Comparison of ENCODE assay signal across 1 cellular context in the genomic region with DNA sequence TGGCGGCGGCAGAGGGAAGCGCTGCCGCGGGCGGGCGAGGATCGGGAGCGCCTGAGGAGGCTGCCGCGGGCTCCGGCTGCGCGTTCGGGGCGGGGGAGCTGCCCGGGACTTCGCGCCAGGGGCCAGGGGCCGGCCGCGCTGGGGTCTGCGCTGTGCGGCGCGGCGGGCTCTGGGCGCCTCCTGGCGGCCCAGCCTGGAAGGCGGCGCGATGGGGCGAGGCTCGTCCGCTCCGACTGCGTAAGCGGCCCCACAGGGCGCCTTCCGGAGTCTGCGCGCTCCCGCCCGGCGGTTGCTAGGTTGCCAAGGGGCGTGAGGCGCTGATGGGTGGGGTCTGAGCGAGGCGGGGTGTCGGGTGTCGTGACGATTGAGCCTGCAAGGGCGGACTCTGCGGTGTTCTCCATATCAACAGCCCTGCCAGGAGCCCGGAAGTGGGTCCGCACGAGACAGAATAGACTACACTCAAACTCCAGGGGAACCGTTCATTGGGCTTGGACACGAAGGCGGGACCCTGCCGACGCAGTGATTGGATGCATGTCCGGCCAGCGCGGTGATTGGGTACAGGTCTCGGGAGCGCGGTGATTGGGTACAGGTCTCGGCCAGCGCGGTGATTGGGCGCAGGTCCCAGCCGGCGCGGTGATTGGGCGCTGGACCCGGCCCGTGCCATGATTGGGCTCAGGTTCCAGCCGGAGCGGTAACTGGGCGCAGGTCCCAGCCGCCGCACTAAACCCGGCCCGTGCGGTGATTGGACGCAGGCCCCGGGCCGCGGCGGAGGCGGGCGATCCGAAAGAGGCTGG.
A peak's percentile ranks its signal among the peaks of the same experiment; 100 is the strongest.
TF ChIP-seq lines count a peak whose summit lies in the region.

TSS of gene TEDC1 (plus strand) at position 675 of the 794 bp plus-strand sequence. CDS start 130 bp downstream, outside the sequence.

TF ChIP-seq in IMR-90, 13 proteins besides CTCF, POLR2A, EP300 and RAD21:
- TF ChIP-seq ELK1 (IDR thresholded peaks at IDR 0.05; ENCODE audit: borderline replicate concordance, low read depth, low read length) (no peak), MAZ (IDR thresholded peaks at IDR 0.05; ENCODE audit: borderline replicate concordance, low read depth, low read length) (peak; percentile 97), CEBPB (IDR thresholded peaks at IDR 0.05; ENCODE audit: low read depth, low read length) (peak; percentile 44; the same call in 1 of the 2 replicates), FOS (IDR thresholded peaks at IDR 0.05; ENCODE audit: low read depth, low read length) (peak; percentile 70; the same call in 1 of the 2 replicates), RCOR1 (IDR thresholded peaks at IDR 0.05; ENCODE audit: insufficient replicate concordance, low read length) (no peak), NFE2L2 (IDR thresholded peaks at IDR 0.05; ENCODE audit: low read depth, low read length) (no peak), BHLHE40 (IDR thresholded peaks at IDR 0.05; ENCODE audit: low read depth, low read length) (peak; percentile 96), SMC3 (IDR thresholded peaks at IDR 0.05; ENCODE audit: low read depth, low read length) (peak; percentile 82), MAFK (IDR thresholded peaks at IDR 0.05; ENCODE audit: low read depth, low read length) (no peak), MXI1 (IDR thresholded peaks at IDR 0.05; ENCODE audit: borderline replicate concordance, low read depth, low read length) (peak; percentile 34; the same call in 1 of the 2 replicates), RFX5 (IDR thresholded peaks at IDR 0.05; ENCODE audit: low read depth, low read length) (no peak), CHD1 (IDR thresholded peaks at IDR 0.05; ENCODE audit: low read depth, low read length) (no peak; the same call in 1 of the 2 replicates)
- TF ChIP-seq, protein P1, sequence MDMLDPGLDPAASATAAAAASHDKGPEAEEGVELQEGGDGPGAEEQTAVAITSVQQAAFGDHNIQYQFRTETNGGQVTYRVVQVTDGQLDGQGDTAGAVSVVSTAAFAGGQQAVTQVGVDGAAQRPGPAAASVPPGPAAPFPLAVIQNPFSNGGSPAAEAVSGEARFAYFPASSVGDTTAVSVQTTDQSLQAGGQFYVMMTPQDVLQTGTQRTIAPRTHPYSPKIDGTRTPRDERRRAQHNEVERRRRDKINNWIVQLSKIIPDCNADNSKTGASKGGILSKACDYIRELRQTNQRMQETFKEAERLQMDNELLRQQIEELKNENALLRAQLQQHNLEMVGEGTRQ (IDR thresholded peaks at IDR 0.05; ENCODE audit: low read depth, low read length) = no peak
TF ChIP-seq in IMR-90: peak in this region for 6.
